In genomic region chr1:204320413-204320812, GRCh38 we compare ENCODE assay signal across 1 cellular context.
TF ChIP-seq lines count a peak whose summit lies in the region.

No MANE protein-coding gene starts in this region.

TF ChIP-seq in K562, 482 proteins besides CTCF, POLR2A, EP300 and RAD21 (continued from another document and continues in another):
- TF ChIP-seq SNAPC5 (CRISPR knock-in tag; IDR thresholded peaks at IDR 0.05) (no peak), NFIC (IDR thresholded peaks at IDR 0.05) (no peak), ZBTB49 (CRISPR knock-in tag; IDR thresholded peaks at IDR 0.05; ENCODE audit: borderline replicate concordance) (no peak), BRF1 (IDR thresholded peaks at IDR 0.05; ENCODE audit: borderline replicate concordance, extremely low read depth, insufficient read length) (no peak), ZNF766 (CRISPR knock-in tag; conservative IDR thresholded peaks at IDR 0.05) (peak; percentile 77; the same call in 1 of the 2 replicates), RERE (CRISPR knock-in tag; IDR thresholded peaks at IDR 0.05; ENCODE audit: borderline replicate concordance) (no peak), JUND (IDR thresholded peaks at IDR 0.05; ENCODE audit: borderline replicate concordance, low read depth, low read length) (no peak; the same call in 1 of the 2 replicates), JUND (tag; IDR thresholded peaks at IDR 0.05; ENCODE audit: borderline replicate concordance, low read depth, low read length) (peak; percentile 23; the same call in 1 of the 3 replicates), SAFB2 (IDR thresholded peaks at IDR 0.05; ENCODE audit: borderline replicate concordance, low read depth, low read length, severe bottlenecking) (no peak), ZFPM2 (CRISPR knock-in tag; IDR thresholded peaks at IDR 0.05) (no peak), NR4A1 (CRISPR knock-in tag; IDR thresholded peaks at IDR 0.05) (no peak), NR4A1 (tag; IDR thresholded peaks at IDR 0.05) (peak; percentile 66), HCFC1 (IDR thresholded peaks at IDR 0.05; ENCODE audit: low read depth, low read length) (no peak), PHB (CRISPR knock-in tag; IDR thresholded peaks at IDR 0.05) (no peak), ZNF3 (CRISPR knock-in tag; IDR thresholded peaks at IDR 0.05) (no peak), ZNF354B (CRISPR knock-in tag; IDR thresholded peaks at IDR 0.05) (no peak), ZBTB9 (CRISPR knock-in tag; IDR thresholded peaks at IDR 0.05) (no peak), EZH2 (IDR thresholded peaks at IDR 0.05; ENCODE audit: borderline replicate concordance, low read depth, low read length) (no peak), ZEB2 (IDR thresholded peaks at IDR 0.05) (no peak), SIRT6 (IDR thresholded peaks at IDR 0.05; ENCODE audit: low read depth, low read length) (no peak), TCF15 (CRISPR knock-in tag; IDR thresholded peaks at IDR 0.05) (no peak), NCOA1 (IDR thresholded peaks at IDR 0.05; ENCODE audit: low read depth) (no peak), MGA (IDR thresholded peaks at IDR 0.05) (peak; percentile 90), MBD1 (CRISPR knock-in tag; IDR thresholded peaks at IDR 0.05) (no peak), FOXJ2 (tag; IDR thresholded peaks at IDR 0.05) (no peak), ARHGAP35 (IDR thresholded peaks at IDR 0.05; ENCODE audit: partially characterized antibody) (no peak), NFIX (CRISPR knock-in tag; IDR thresholded peaks at IDR 0.05; ENCODE audit: low read depth) (no peak)
- TF ChIP-seq, protein P1, sequence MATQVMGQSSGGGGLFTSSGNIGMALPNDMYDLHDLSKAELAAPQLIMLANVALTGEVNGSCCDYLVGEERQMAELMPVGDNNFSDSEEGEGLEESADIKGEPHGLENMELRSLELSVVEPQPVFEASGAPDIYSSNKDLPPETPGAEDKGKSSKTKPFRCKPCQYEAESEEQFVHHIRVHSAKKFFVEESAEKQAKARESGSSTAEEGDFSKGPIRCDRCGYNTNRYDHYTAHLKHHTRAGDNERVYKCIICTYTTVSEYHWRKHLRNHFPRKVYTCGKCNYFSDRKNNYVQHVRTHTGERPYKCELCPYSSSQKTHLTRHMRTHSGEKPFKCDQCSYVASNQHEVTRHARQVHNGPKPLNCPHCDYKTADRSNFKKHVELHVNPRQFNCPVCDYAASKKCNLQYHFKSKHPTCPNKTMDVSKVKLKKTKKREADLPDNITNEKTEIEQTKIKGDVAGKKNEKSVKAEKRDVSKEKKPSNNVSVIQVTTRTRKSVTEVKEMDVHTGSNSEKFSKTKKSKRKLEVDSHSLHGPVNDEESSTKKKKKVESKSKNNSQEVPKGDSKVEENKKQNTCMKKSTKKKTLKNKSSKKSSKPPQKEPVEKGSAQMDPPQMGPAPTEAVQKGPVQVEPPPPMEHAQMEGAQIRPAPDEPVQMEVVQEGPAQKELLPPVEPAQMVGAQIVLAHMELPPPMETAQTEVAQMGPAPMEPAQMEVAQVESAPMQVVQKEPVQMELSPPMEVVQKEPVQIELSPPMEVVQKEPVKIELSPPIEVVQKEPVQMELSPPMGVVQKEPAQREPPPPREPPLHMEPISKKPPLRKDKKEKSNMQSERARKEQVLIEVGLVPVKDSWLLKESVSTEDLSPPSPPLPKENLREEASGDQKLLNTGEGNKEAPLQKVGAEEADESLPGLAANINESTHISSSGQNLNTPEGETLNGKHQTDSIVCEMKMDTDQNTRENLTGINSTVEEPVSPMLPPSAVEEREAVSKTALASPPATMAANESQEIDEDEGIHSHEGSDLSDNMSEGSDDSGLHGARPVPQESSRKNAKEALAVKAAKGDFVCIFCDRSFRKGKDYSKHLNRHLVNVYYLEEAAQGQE (CRISPR knock-in tag; IDR thresholded peaks at IDR 0.05; ENCODE audit: low read depth) = no peak
